In the genomic region with DNA sequence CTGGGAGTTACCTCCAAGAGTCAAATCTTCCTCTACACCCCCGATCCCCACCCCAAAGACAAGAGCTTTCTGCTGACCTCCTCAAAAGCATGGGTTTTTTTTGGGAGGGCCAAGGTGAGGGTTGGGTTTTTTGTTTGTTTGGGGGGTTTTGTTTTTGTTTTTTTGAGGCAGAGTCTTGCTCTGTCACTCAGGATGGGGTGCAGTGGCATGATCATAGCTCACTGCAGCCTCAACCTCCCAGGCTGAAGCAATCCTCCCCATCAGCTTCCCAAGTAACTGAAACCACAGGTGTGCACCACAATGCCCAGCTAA, we compare ENCODE assay signal across 11 cellular contexts. TPM values are rescaled to one million over a fixed set of nuclear protein-coding genes. Genes with fewer than 3 reads are reported as not detected.
DNase-seq lines count a peak whose midpoint lies in the region; TF ChIP-seq lines count a peak whose summit lies in the region.
"Had no signal": no experiment of that assay in that cellular context is flagged by ENCODE, and none has a peak within 500 bp of the region (broad histone marks: within the 10 kb centered on the region; RNA-seq: fewer than 3 reads in every experiment).

No MANE protein-coding gene starts in this region.

- H3F3A ChIP-seq in Loucy (ENCODE audit: low read depth) = no peaks in the 10 kb centered on the region

- H3K27me3 ChIP-seq in Loucy (ENCODE audit: insufficient read depth, low read length, poor library complexity, severe bottlenecking) (no peaks in the 10 kb centered on the region), neuronal stem cell (ENCODE audit: control insufficient read depth in 3 of 3, insufficient read depth in 3 of 3, low read depth in 1 of 3, low read length in 3 of 3) (peaks cover 0 to 57% (median 0%) of the 10 kb centered on the region in 3 experiments)

- H2AK5ac ChIP-seq in neuronal stem cell (ENCODE audit: low read depth, low read length) = no peak overlapping the region

- H3K9ac ChIP-seq in Loucy (ENCODE audit: low read depth, low read length, poor library complexity, severe bottlenecking) (no peak overlapping the region), neuronal stem cell (ENCODE audit: low read depth, low read length, poor library complexity) (no peak overlapping the region)
- H3K9ac ChIP-seq: GM23248 had no signal

- H4K91ac ChIP-seq in neuronal stem cell (ENCODE audit: low read depth, low read length, poor library complexity) = no peak overlapping the region

- H3K27ac ChIP-seq in caudate nucleus (ENCODE audit: low read depth, low read length) (peak overlapping the region; percentile 83), neuronal stem cell (replicated peaks; ENCODE audit: low read length) (no peak overlapping the region)
- H3K27ac ChIP-seq: GM23248 had no signal

- H3K27me3 Mint-ChIP-seq in CD14-positive monocyte (ENCODE audit: low read depth in 3 of 3) (peaks cover 26 to 32% (median 29%) of the 10 kb centered on the region in 3 donors), endothelial cell (ENCODE audit: unreplicated experiment) (peaks cover 2% of the 10 kb centered on the region)

- H3K4ac ChIP-seq in neuronal stem cell (ENCODE audit: low read length) = no peak overlapping the region

- no peak overlapping the region for H3K4me2 ChIP-seq in Loucy (ENCODE audit: low read depth, low read length, poor library complexity, severe bottlenecking)
- no peak overlapping the region for H3K4me2 ChIP-seq in neuronal stem cell (ENCODE audit: insufficient read depth, low read length, poor library complexity, severe bottlenecking)

- H3K79me2 ChIP-seq in Loucy (ENCODE audit: insufficient read depth, low read length) = no peaks in the 10 kb centered on the region

- H3K27ac Mint-ChIP-seq in CD14-positive monocyte = no peak overlapping the region
- H3K27ac Mint-ChIP-seq in endothelial cell (ENCODE audit: unreplicated experiment) = no peak overlapping the region
- H3K27ac Mint-ChIP-seq: CD8-positive, alpha-beta memory T cell had no signal

- H4K20me1 ChIP-seq in Loucy (ENCODE audit: insufficient read depth, low read length, poor library complexity, severe bottlenecking) = no peaks in the 10 kb centered on the region

- no peak overlapping the region for H3K18ac ChIP-seq in neuronal stem cell (ENCODE audit: low read length)

- H3K9me2 ChIP-seq in Loucy (replicated peaks; ENCODE audit: low read depth, low read length) = no peaks in the 10 kb centered on the region

- no peak overlapping the region for H3K23ac ChIP-seq in neuronal stem cell (ENCODE audit: low read depth, low read length, poor library complexity)

- H4K8ac ChIP-seq in neuronal stem cell (ENCODE audit: low read depth, low read length) = no peak overlapping the region

- H3K9me3 ChIP-seq in Loucy (ENCODE audit: insufficient read depth, low read depth, low read length) (no peaks in the 10 kb centered on the region), neuronal stem cell (replicated peaks in 1 of 2; ENCODE audit: control insufficient read depth in 2 of 2, insufficient read depth in 1 of 2, low read depth in 1 of 2, low read length in 2 of 2) (peaks cover 0 to 2% of the 10 kb centered on the region in 2 donors)

- H2AFZ ChIP-seq in Loucy (ENCODE audit: low read length) (no peak overlapping the region), neuronal stem cell (ENCODE audit: low read length) (no peak overlapping the region)
- H2AFZ ChIP-seq: GM23248 had no signal

- H3K14ac ChIP-seq in neuronal stem cell (ENCODE audit: low read length) = no peak overlapping the region

- H3K9me3 Mint-ChIP-seq in CD14-positive monocyte = peaks cover 0 to 13% (median 7%) of the 10 kb centered on the region in 7 donors
- H3K9me3 Mint-ChIP-seq in endothelial cell (ENCODE audit: unreplicated experiment) = no peaks in the 10 kb centered on the region
- H3K9me3 Mint-ChIP-seq: CD8-positive, alpha-beta memory T cell had no signal

- H3K36me3 Mint-ChIP-seq in CD14-positive monocyte (no peaks in the 10 kb centered on the region), endothelial cell (ENCODE audit: low read depth, unreplicated experiment) (no peaks in the 10 kb centered on the region)
- H3K36me3 Mint-ChIP-seq: CD8-positive, alpha-beta memory T cell had no signal

- H2BK5ac ChIP-seq in neuronal stem cell (ENCODE audit: low read length) = no peak overlapping the region

- peak overlapping the region; percentile 20 for H2BK15ac ChIP-seq in neuronal stem cell (ENCODE audit: low read length)

- H3K79me1 ChIP-seq in neuronal stem cell (ENCODE audit: low read depth, low read length) = no peaks in the 10 kb centered on the region

- no CpG with 5 or more reads among the region's 1 CpG for WGBS in neuronal stem cell (ENCODE audit: extremely low coverage in 2 of 2, insufficient read length in 2 of 2, insufficient replicate concordance in 1 of 2), 2 donors

- DNase-seq in CD14-positive monocyte (ENCODE audit: low spot score) = no peak
- no peak for DNase-seq in caudate nucleus (lab: John Stamatoyannopoulos, UW)
- DNase-seq in neuronal stem cell (ENCODE audit: low spot score) = no peak
- DNase-seq in EL = no peak
- DNase-seq in NCI-H1436 treated with DMSO at 0.1 percent for 48 hours (lab: John Stamatoyannopoulos, UW) = no peak
- no peak for DNase-seq in endothelial cell (ENCODE audit: low spot score)
- DNase-seq in D341Med (ENCODE audit: low spot score) = no peak

- H2BK120ac ChIP-seq in neuronal stem cell (ENCODE audit: low read depth, low read length) = no peak overlapping the region

- intact Hi-C loops in CD14-positive monocyte (cut with micrococcal nuclease) = loop anchor here (1.0 to 5.0 kb wide), 2 partner anchors 76 kb away; no protein-coding TSS in a partner anchor

- no peak overlapping the region for H2BK12ac ChIP-seq in neuronal stem cell (ENCODE audit: low read length)

- H3K36me3 ChIP-seq in Loucy (ENCODE audit: insufficient read depth, low read length) = no peaks in the 10 kb centered on the region
- no peaks in the 10 kb centered on the region for H3K36me3 ChIP-seq in neuronal stem cell (replicated peaks in 1 of 2; ENCODE audit: control insufficient read depth in 2 of 2, insufficient read depth in 2 of 2, low read length in 2 of 2)

- no peaks in the 10 kb centered on the region for H3K4me1 Mint-ChIP-seq in CD14-positive monocyte
- H3K4me1 Mint-ChIP-seq in endothelial cell (ENCODE audit: unreplicated experiment) = peaks cover 3% of the 10 kb centered on the region

- TF ChIP-seq CTCF in CD14-positive monocyte (IDR thresholded peaks at IDR 0.05) (peak; percentile 49), Loucy (conservative IDR thresholded peaks at IDR 0.05; ENCODE audit: low read length) (0 out of 2 replicates have a peak, but pooled peaks have one; percentile 5), endothelial cell (IDR thresholded peaks at IDR 0.05; ENCODE audit: unreplicated experiment) (no peak)

- H3K4me1 ChIP-seq in Loucy (ENCODE audit: insufficient read depth, low read length, poor library complexity, severe bottlenecking) (no peaks in the 10 kb centered on the region), neuronal stem cell (ENCODE audit: control insufficient read depth in 2 of 2, insufficient read depth in 1 of 2, low read depth in 1 of 2, low read length in 2 of 2) (no peaks in the 10 kb centered on the region)

- H3K4me3 ChIP-seq in Loucy (ENCODE audit: low read length, poor library complexity, severe bottlenecking) (no peak overlapping the region), neuronal stem cell (ENCODE audit: low read length in 2 of 2) (no peak overlapping the region)
- H3K4me3 ChIP-seq: GM23248 had no signal

- H3K4me3 Mint-ChIP-seq in CD14-positive monocyte = no peak overlapping the region
- no peak overlapping the region for H3K4me3 Mint-ChIP-seq in endothelial cell (ENCODE audit: unreplicated experiment)

RNA-seq across cellular contexts. Expression of a gene that starts 18.7 kb away (rescaled TPM):
- polyA plus RNA-seq in CD14-positive monocyte = under 1 TPM; 0.39 to 0.93 TPM
- 16.3 TPM for polyA plus RNA-seq in neuronal stem cell (2013, experiment 1 of 2)
- polyA plus RNA-seq in neuronal stem cell (2013, experiment 2 of 2) = 16.4 TPM
- total RNA-seq in endothelial cell (ENCODE audit: unreplicated experiment) = 53.2 TPM

RNA-seq across cellular contexts. Expression of a gene that starts 50.6 kb away (rescaled TPM):
- under 1 TPM in 1 of 2 donors, not detected in 1; 0.08 TPM for polyA plus RNA-seq in CD14-positive monocyte
- polyA plus RNA-seq in neuronal stem cell (2013, experiment 1 of 2) = 2.2 TPM
- 2.1 TPM for polyA plus RNA-seq in neuronal stem cell (2013, experiment 2 of 2)
- not detected for total RNA-seq in endothelial cell (ENCODE audit: unreplicated experiment)
- total RNA-seq: GM23248, M059J had no signal
- polyA plus RNA-seq: GM23248 had no signal
